8 cellular contexts compared by ENCODE assay signal in genomic region chr19:45798995-45799517, GRCh38. TPM values are rescaled to one million over a fixed set of nuclear protein-coding genes. Genes with fewer than 3 reads are reported as not detected.
DNase-seq lines count a peak whose midpoint lies in the region; ATAC-seq and TF ChIP-seq lines count a peak whose summit lies in the region.

No MANE protein-coding gene starts in this region.

- no peaks in the 10 kb centered on the region for H4K20me1 ChIP-seq in OCI-LY3 (ENCODE audit: insufficient read depth, low read length)

- no peaks in the 10 kb centered on the region for H3K79me2 ChIP-seq in OCI-LY3 (ENCODE audit: low read length)

- H3K27ac ChIP-seq in OCI-LY3 (ENCODE audit: low read length) (no peak overlapping the region), upper lobe of left lung (no peak overlapping the region)

- H3K36me3 ChIP-seq in OCI-LY3 (replicated peaks; ENCODE audit: low read depth, low read length) (no peaks in the 10 kb centered on the region), upper lobe of left lung (no peaks in the 10 kb centered on the region)

- TF ChIP-seq POLR2A in upper lobe of left lung (IDR thresholded peaks at IDR 0.05) = no peak

- DNase-seq in COLO829 (ENCODE audit: low spot score) (peak; percentile 79), fibroblast of the aortic adventitia (ENCODE audit: low read depth) (peak; percentile 93), omental fat pad (ENCODE audit: low spot score) (peak; percentile 45), upper lobe of left lung (peak; percentile 47 to 79)
- DNase-seq in activated T-cell treated with anti-CD3 and anti-CD28 coated beads, Interleukin-2, amount 50 U/mL, for 48 hours = peak; percentile 71 to 77

- 9% methylated on average over 8 to 10 of the region's 10 CpGs for WGBS in upper lobe of left lung, 2 donors

- peak; percentile 94 for TF ChIP-seq CTCF in OCI-LY3 (IDR thresholded peaks at IDR 0.05; ENCODE audit: low read depth, low read length)
- TF ChIP-seq CTCF in fibroblast of the aortic adventitia (IDR thresholded peaks at IDR 0.05; ENCODE audit: insufficient read depth, low read length) = peak; percentile 82
- TF ChIP-seq CTCF in omental fat pad (IDR thresholded peaks at IDR 0.05) = peak in 2 of 3 donors; percentile 36 to 89
- TF ChIP-seq CTCF in upper lobe of left lung (IDR thresholded peaks at IDR 0.05) = peak; percentile 82 to 90 (median 87)

- no peaks in the 10 kb centered on the region for H3K9me3 ChIP-seq in OCI-LY3 (ENCODE audit: insufficient read depth, low read length)
- H3K9me3 ChIP-seq in upper lobe of left lung = no peaks in the 10 kb centered on the region

- peak overlapping the region; percentile 70 for H3K4me2 ChIP-seq in OCI-LY3 (ENCODE audit: low read length)

- no peak for TF ChIP-seq EP300 in upper lobe of left lung (IDR thresholded peaks at IDR 0.05)

- H2AFZ ChIP-seq in OCI-LY3 (ENCODE audit: low read depth, low read length) = 0 out of 2 replicates have a peak overlapping the region, but pooled peaks have one; percentile 36

- H3K4me1 ChIP-seq in OCI-LY3 (ENCODE audit: low read length) (peaks cover 27% of the 10 kb centered on the region), upper lobe of left lung (peaks cover 0 to 11% (median 8%) of the 10 kb centered on the region in 4 donors)

- no peaks in the 10 kb centered on the region; the same call in 1 of the 2 replicates for H3K27me3 ChIP-seq in OCI-LY3 (ENCODE audit: low read depth, low read length)
- H3K27me3 ChIP-seq in upper lobe of left lung = no peaks in the 10 kb centered on the region

- ATAC-seq in HG03045 (IDR thresholded peaks at IDR 0.05; ENCODE audit: unreplicated experiment) (peak; percentile 47), omental fat pad (ENCODE audit: low FRiP score) (peak; percentile 94), upper lobe of left lung (ENCODE audit: low FRiP score in 2 of 2) (peak; percentile 87 to 92), GM21515 (IDR thresholded peaks at IDR 0.05; ENCODE audit: unreplicated experiment) (no peak)

- H3K4me3 ChIP-seq in OCI-LY3 (ENCODE audit: low read length) (peak overlapping the region; percentile 44), fibroblast of the aortic adventitia (ENCODE audit: low read depth, low read length) (no peak overlapping the region), upper lobe of left lung (no peak overlapping the region)

- H3K9ac ChIP-seq in OCI-LY3 (ENCODE audit: low read length) = no peak overlapping the region

RNA-seq across cellular contexts. Expression of gene DMWD, which starts 6.4 kb away (rescaled TPM):
- 28.6 and 41.4 TPM in 2 replicates for total RNA-seq in fibroblast of the aortic adventitia (ENCODE audit: low replicate concordance)
- 10 to 100 TPM; 26.2 to 42.5 (median 35.9) TPM for total RNA-seq in omental fat pad
- total RNA-seq in upper lobe of left lung = 100 to 1,000 TPM in 1 of 6 donors, 10 to 100 TPM in 5; 29.4 to 109 (median 57.4) TPM

RNA-seq across cellular contexts. Expression of gene RSPH6A, which starts 16.1 kb away (rescaled TPM):
- total RNA-seq in fibroblast of the aortic adventitia (ENCODE audit: low replicate concordance) (0.18 TPM in 1 of 2 replicates, not detected in the other), omental fat pad (under 1 TPM in 1 of 4 donors, not detected in 3; 0.24 TPM), upper lobe of left lung (1 to 10 TPM in 1 of 6 donors, under 1 TPM in 3, not detected in 2; 0.15 to 5.2 (median 0.32) TPM)

RNA-seq across cellular contexts. Expression of gene DMPK, which starts 16.8 kb away (rescaled TPM):
- total RNA-seq in fibroblast of the aortic adventitia (ENCODE audit: low replicate concordance) = 46.5 and 85.2 TPM in 2 replicates
- 10 to 100 TPM in 3 of 4 donors, 1 to 10 TPM in 1; 9.4 to 30.1 (median 23.2) TPM for total RNA-seq in omental fat pad
- total RNA-seq in upper lobe of left lung = 100 to 1,000 TPM in 1 of 6 donors, 10 to 100 TPM in 5; 24.2 to 192 (median 43.8) TPM

RNA-seq across cellular contexts. Expression of gene SIX5, which starts 30.0 kb away (rescaled TPM):
- 9.5 and 16.4 TPM in 2 replicates for total RNA-seq in fibroblast of the aortic adventitia (ENCODE audit: low replicate concordance)
- total RNA-seq in omental fat pad = 10 to 100 TPM in 1 of 4 donors, 1 to 10 TPM in 3; 4.3 to 13.4 (median 7.8) TPM
- total RNA-seq in upper lobe of left lung = 10 to 100 TPM in 4 of 6 donors, 1 to 10 TPM in 2; 6.2 to 36.7 (median 17.8) TPM
